In genomic region chr5:172777381-172778222, GRCh38 we compare ENCODE assay signal across 1 cellular context.
A peak's percentile ranks its signal among the peaks of the same experiment; 100 is the strongest.
TF ChIP-seq lines count a peak whose summit lies in the region.

No MANE protein-coding gene starts in this region.

TF ChIP-seq in HEK293, 187 proteins besides CTCF, POLR2A, EP300 and RAD21 (continued from another document):
- TF ChIP-seq ZBTB48 (tag by site-specific recombination; IDR thresholded peaks at IDR 0.05): peak; percentile 42; the same call in 1 of the 2 replicates
- TF ChIP-seq ZNF174 (tag by site-specific recombination; IDR thresholded peaks at IDR 0.05): no peak
- TF ChIP-seq ZNF280C (tag by site-specific recombination; IDR thresholded peaks at IDR 0.05): no peak
- TF ChIP-seq ZNF26 (tag by site-specific recombination; IDR thresholded peaks at IDR 0.05): no peak
- no peak for TF ChIP-seq PRDM2 (tag by site-specific recombination; IDR thresholded peaks at IDR 0.05; ENCODE audit: borderline replicate concordance)
- TF ChIP-seq ZNF645 (tag by site-specific recombination; IDR thresholded peaks at IDR 0.05): no peak
- no peak for TF ChIP-seq ZNF639 (tag by site-specific recombination; IDR thresholded peaks at IDR 0.05)
- no peak for TF ChIP-seq PRDM10 (tag by site-specific recombination; IDR thresholded peaks at IDR 0.05)
- TF ChIP-seq PRDM1 (tag by site-specific recombination; IDR thresholded peaks at IDR 0.05): peak; percentile 73; the same call in 1 of the 2 replicates
